ENCODE assay signal across 1 cellular context in the genomic region with DNA sequence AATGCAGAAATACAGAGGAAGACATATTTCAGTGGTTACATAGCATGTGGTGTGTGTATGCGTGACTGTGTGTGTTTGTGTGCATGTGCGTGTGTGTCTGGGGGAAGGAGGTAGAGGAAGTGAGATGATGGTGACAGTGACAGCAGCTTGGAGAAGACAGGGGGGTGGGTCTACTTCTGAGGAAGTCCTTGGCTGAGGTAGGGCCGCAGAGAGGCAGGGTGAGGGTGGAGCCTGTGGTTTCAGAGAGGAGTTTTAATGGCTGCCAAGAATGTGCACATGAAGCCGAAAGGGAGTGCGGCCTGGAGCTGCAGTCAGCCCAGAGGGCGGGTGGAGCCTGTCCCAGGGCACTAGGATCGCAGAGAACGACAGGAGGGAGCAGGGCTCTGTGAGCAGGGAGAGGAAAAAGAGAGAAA.
TF ChIP-seq lines count a peak whose summit lies in the region.

No MANE protein-coding gene starts in this region.

TF ChIP-seq in HEK293, 187 proteins besides CTCF, POLR2A, EP300 and RAD21 (continued from another document):
- TF ChIP-seq, protein P1, sequence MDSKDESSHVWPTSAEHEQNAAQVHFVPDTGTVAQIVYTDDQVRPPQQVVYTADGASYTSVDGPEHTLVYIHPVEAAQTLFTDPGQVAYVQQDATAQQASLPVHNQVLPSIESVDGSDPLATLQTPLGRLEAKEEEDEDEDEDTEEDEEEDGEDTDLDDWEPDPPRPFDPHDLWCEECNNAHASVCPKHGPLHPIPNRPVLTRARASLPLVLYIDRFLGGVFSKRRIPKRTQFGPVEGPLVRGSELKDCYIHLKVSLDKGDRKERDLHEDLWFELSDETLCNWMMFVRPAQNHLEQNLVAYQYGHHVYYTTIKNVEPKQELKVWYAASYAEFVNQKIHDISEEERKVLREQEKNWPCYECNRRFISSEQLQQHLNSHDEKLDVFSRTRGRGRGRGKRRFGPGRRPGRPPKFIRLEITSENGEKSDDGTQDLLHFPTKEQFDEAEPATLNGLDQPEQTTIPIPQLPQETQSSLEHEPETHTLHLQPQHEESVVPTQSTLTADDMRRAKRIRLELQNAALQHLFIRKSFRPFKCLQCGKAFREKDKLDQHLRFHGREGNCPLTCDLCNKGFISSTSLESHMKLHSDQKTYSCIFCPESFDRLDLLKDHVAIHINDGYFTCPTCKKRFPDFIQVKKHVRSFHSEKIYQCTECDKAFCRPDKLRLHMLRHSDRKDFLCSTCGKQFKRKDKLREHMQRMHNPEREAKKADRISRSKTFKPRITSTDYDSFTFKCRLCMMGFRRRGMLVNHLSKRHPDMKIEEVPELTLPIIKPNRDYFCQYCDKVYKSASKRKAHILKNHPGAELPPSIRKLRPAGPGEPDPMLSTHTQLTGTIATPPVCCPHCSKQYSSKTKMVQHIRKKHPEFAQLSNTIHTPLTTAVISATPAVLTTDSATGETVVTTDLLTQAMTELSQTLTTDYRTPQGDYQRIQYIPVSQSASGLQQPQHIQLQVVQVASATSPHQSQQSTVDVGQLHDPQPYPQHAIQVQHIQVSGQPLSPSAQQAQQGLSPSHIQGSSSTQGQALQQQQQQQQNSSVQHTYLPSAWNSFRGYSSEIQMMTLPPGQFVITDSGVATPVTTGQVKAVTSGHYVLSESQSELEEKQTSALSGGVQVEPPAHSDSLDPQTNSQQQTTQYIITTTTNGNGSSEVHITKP (tag by site-specific recombination; IDR thresholded peaks at IDR 0.05) = peak; percentile 23; the same call in 1 of the 2 replicates
- no peak for TF ChIP-seq ZNF416 (tag by site-specific recombination; IDR thresholded peaks at IDR 0.05)
- TF ChIP-seq YY1 (tag by site-specific recombination; IDR thresholded peaks at IDR 0.05) = peak; percentile 69; the same call in 1 of the 2 replicates
- no peak for TF ChIP-seq ZNF488 (tag by site-specific recombination; IDR thresholded peaks at IDR 0.05)
